In genomic region chr3:138687236-138687635, GRCh38 we compare ENCODE assay signal across 10 cellular contexts.
DNase-seq lines count a peak whose midpoint lies in the region; ATAC-seq lines count a peak whose summit lies in the region.
"Had no signal": no experiment of that assay in that cellular context is flagged by ENCODE, and none has a peak within 500 bp of the region (broad histone marks: within the 10 kb centered on the region; RNA-seq: fewer than 3 reads in every experiment).

No MANE protein-coding gene starts in this region.

- no peak overlapping the region for H2AK5ac ChIP-seq in trophoblast cell (ENCODE audit: low read length)

- H3K27me3 Mint-ChIP-seq in naive B cell: no peaks in the 10 kb centered on the region

- peak; percentile 28 for DNase-seq in MV-4-11 (lab: John Stamatoyannopoulos, UW)
- DNase-seq in naive B cell: no peak
- no peak for DNase-seq in SW480 (ENCODE audit: low spot score)
- DNase-seq in trophoblast cell: no peak
- DNase-seq in NCI-H2171 (lab: John Stamatoyannopoulos, UW): no peak

- H3K14ac ChIP-seq in trophoblast cell (ENCODE audit: low read length): no peak overlapping the region

- no peak overlapping the region for H2BK12ac ChIP-seq in trophoblast cell (ENCODE audit: low read length)

- H3K4ac ChIP-seq in trophoblast cell (ENCODE audit: low read depth, low read length): no peak overlapping the region

- no peaks in the 10 kb centered on the region for H3K79me2 ChIP-seq in trophoblast cell (ENCODE audit: control insufficient read depth, insufficient read depth, low read length, poor library complexity)

- H3K4me1 Mint-ChIP-seq in naive B cell: peaks cover 23 to 33% (median 25%) of the 10 kb centered on the region in 3 donors

- WGBS in trophoblast cell (ENCODE audit: extremely low coverage, insufficient coverage, insufficient read length): no CpG with 5 or more reads among the region's 1 CpG

- H4K91ac ChIP-seq in trophoblast cell (ENCODE audit: low read depth, low read length): no peak overlapping the region

- no peak overlapping the region for H2AFZ ChIP-seq in trophoblast cell (ENCODE audit: insufficient read depth, low read length, poor library complexity)

- H3K79me1 ChIP-seq in trophoblast cell (ENCODE audit: low read length): no peaks in the 10 kb centered on the region

- H4K8ac ChIP-seq in trophoblast cell (ENCODE audit: low read depth, low read length): no peak overlapping the region

- H3K9me3 Mint-ChIP-seq in naive B cell: no peaks in the 10 kb centered on the region

- H3K4me1 ChIP-seq in trophoblast cell (ENCODE audit: control insufficient read depth in 1 of 2, insufficient read depth in 2 of 2, low read length in 2 of 2): no peaks in the 10 kb centered on the region
- H3K4me1 ChIP-seq: HAP-1, SJSA1 had no signal

- no peak overlapping the region for H3K9ac ChIP-seq in trophoblast cell (ENCODE audit: low read length)

- no peak overlapping the region for H3K23ac ChIP-seq in trophoblast cell (ENCODE audit: low read length)

- H3K36me3 Mint-ChIP-seq in naive B cell: peaks cover 0 to 5% of the 10 kb centered on the region in 2 donors

- no peak overlapping the region for H3K27ac ChIP-seq in trophoblast cell (ENCODE audit: low read depth, low read length)
- H3K27ac ChIP-seq: SJSA1 had no signal

- H3K27me3 ChIP-seq in trophoblast cell (ENCODE audit: insufficient read depth, low read length): no peaks in the 10 kb centered on the region
- H3K27me3 ChIP-seq: SJSA1 had no signal

- no peak overlapping the region for H3K18ac ChIP-seq in trophoblast cell (ENCODE audit: low read length)

- H3K4me2 ChIP-seq in trophoblast cell (ENCODE audit: low read length): no peak overlapping the region

- H3K4me3 ChIP-seq in trophoblast cell (ENCODE audit: low read depth, low read length): no peak overlapping the region
- H3K4me3 ChIP-seq: HAP-1, SJSA1 had no signal

- H3K27ac Mint-ChIP-seq in naive B cell: peak overlapping the region in 4 of 6 donors; percentile 6 to 76 (median 26)

- no peaks in the 10 kb centered on the region for H3K9me3 ChIP-seq in trophoblast cell (ENCODE audit: insufficient read depth, low read depth, low read length)
- H3K9me3 ChIP-seq: HAP-1, SJSA1 had no signal

- H4K12ac ChIP-seq in trophoblast cell (ENCODE audit: low read depth, low read length): no peak overlapping the region

- no peak overlapping the region for H2BK5ac ChIP-seq in trophoblast cell (ENCODE audit: low read depth, low read length, poor library complexity)

- ATAC-seq in GM18868 (IDR thresholded peaks at IDR 0.05; ENCODE audit: unreplicated experiment): peak; percentile 37
- ATAC-seq in HG02571 (IDR thresholded peaks at IDR 0.05; ENCODE audit: unreplicated experiment): peak; percentile 27
- peak in 1 of 2 donors; percentile 35 for ATAC-seq in naive B cell (ENCODE audit: low read depth in 2 of 2)
- ATAC-seq in esophagus mucosa: no peak

- peak overlapping the region in 5 of 8 donors; percentile 29 to 73 (median 39) for H3K4me3 Mint-ChIP-seq in naive B cell

- H3K36me3 ChIP-seq in trophoblast cell (ENCODE audit: control insufficient read depth in 1 of 2, insufficient read depth in 2 of 2, low read length in 2 of 2): peaks cover 4% of the 10 kb centered on the region in 2 experiments

- H2BK120ac ChIP-seq in trophoblast cell (ENCODE audit: insufficient read depth, low read length, poor library complexity): no peak overlapping the region
